8 cellular contexts compared by ENCODE assay signal in the genomic region with DNA sequence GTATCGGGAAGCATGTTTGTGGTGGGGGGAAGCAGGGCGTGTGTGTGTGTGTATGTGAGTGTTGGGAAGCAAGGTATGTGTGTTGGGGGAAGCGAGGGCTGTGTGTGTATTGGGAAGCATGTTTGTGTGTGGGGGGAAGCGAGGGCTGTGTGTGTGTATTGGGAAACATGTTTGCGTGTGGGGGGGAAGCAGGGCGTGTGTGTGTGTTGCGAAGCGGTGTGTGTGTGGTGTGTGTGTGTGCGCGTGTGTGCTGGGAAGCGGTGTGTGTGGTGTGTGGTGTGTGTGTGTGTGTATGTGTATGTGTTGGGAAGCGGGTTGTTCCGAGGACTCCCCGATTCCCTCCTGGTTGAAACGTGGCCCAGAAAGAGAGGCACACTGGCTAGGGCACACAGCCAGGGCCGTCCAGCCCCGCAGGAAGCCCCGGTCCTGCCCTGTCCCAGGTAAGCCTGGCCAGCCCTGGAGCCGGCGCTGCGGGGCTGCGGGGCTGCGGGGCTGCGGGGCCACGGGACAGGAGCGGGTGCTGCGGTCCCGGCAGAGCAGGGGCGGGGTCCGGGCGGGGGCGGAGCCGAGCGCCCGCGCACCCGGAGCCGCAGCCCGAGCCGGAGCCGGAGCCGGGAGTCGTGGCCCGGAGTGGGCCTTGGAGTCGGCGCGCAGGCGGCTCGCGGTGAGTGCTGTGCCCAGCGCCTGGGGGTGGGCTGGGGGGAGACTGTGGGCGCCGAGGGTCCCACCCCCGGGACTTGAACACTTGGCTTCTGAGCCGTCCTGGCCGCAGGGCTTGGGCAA. TPM values are rescaled to one million over a fixed set of nuclear protein-coding genes. Genes with fewer than 3 reads are reported as not detected.
DNase-seq lines count a peak whose midpoint lies in the region; ATAC-seq and TF ChIP-seq lines count a peak whose summit lies in the region.

A gene (plus strand): TSS at position 608 of the 783 bp plus-strand sequence. CDS start 5,890 bp downstream, outside the sequence.

- RAD21 ChIA-PET in HCT116 (lab: Charles Lee; ENCODE audit: low non-redundant PET in 1 of 2, low total read pairs in 2 of 2, uncharacterized antibody in 2 of 2, unreplicated experiment in 2 of 2) = no interaction called here

- ATAC-seq in HCT116 = peak; percentile 81
- ATAC-seq in stimulated activated naive CD8-positive, alpha-beta T cell treated with anti-CD3 and anti-CD28 coated beads, Interleukin-15, Interleukin-2, amounts not matched to agents 100 U/mL and 50 U/mL, for 24 hours = no peak

- no peaks in the 10 kb centered on the region for H3K9me3 Mint-ChIP-seq in activated naive CD8-positive, alpha-beta T cell treated with anti-CD3 and anti-CD28 coated beads for 36 hours

- H2AFZ ChIP-seq in HCT116 (ENCODE audit: low read depth, low read length, poor library complexity, severe bottlenecking) = peak within 1 kb of the TSS; percentile 26

- TF ChIP-seq CTCF in AG04450 (IDR thresholded peaks at IDR 0.05; ENCODE audit: low read depth, low read length) = no peak
- no peak for TF ChIP-seq CTCF in HCT116 (IDR thresholded peaks at IDR 0.05 in 2 of 3, conservative IDR thresholded peaks at IDR 0.05 in 1 of 3; ENCODE audit: borderline replicate concordance in 1 of 3, insufficient read depth in 1 of 3, low read depth in 2 of 3, low read length in 2 of 3)

- DNase-seq in AG04450 (ENCODE audit: low read depth, low spot score) = no peak
- DNase-seq in HCT116 (ENCODE audit: low read depth, low spot score) = no peak
- peak; percentile 32 for DNase-seq in activated naive CD8-positive, alpha-beta T cell treated with anti-CD3 and anti-CD28 coated beads for 36 hours
- peak; percentile 42 for DNase-seq in stimulated activated naive CD8-positive, alpha-beta T cell treated with anti-CD3 and anti-CD28 coated beads, Interleukin-15, Interleukin-2, amounts not matched to agents 100 U/mL and 50 U/mL, for 24 hours
- no peak for DNase-seq in foreskin melanocyte
- DNase-seq in NCI-H510A (lab: John Stamatoyannopoulos, UW) = no peak
- DNase-seq in effector CD8-positive, alpha-beta T cell (lab: John Stamatoyannopoulos, UW) = no peak

- peak within 1 kb of the TSS; percentile 22; the same call in 1 of the 2 replicates for H3K4me3 ChIP-seq in AG04450 (ENCODE audit: low read depth, low read length)
- H3K4me3 ChIP-seq in HCT116 (replicated peaks in 1 of 2; ENCODE audit: low read depth in 1 of 2, low read length in 2 of 2) = peak within 1 kb of the TSS; percentile 60 to 76
- H3K4me3 ChIP-seq in iPS-15b (ENCODE audit: low read depth, low read length) = peak within 1 kb of the TSS; percentile 48

- BruUV-seq in HCT116 (replicated peaks; lab: Mats Ljungman, UMichigan) = no TSS peak

- TF ChIP-seq RAD21 in HCT116 (IDR thresholded peaks at IDR 0.05; ENCODE audit: low read depth) = no peak

- H3K4me2 ChIP-seq in HCT116 (ENCODE audit: low read length) = peak within 1 kb of the TSS; percentile 95

- H3K9ac ChIP-seq in HCT116 (ENCODE audit: low read length) (peak within 1 kb of the TSS; percentile 72), iPS-15b (ENCODE audit: low read depth, low read length) (peak within 1 kb of the TSS; percentile 37)

- H3K4me1 ChIP-seq in HCT116 (ENCODE audit: control insufficient read depth in 1 of 2, insufficient read depth in 2 of 2, low read length in 2 of 2) (peaks cover 18 to 34% of the 10 kb centered on the region in 2 experiments), iPS-15b (ENCODE audit: control insufficient read depth, insufficient read depth, low read length) (no peaks in the 10 kb centered on the region)

- H3K27me3 ChIP-seq in AG04450 (ENCODE audit: control insufficient read depth, insufficient read depth, low read length) = peaks cover 13% of the 10 kb centered on the region
- H3K27me3 ChIP-seq in HCT116 (ENCODE audit: insufficient read depth, low read length) = no peaks in the 10 kb centered on the region
- peaks cover 26% of the 10 kb centered on the region for H3K27me3 ChIP-seq in iPS-15b (ENCODE audit: control insufficient read depth, insufficient read depth, low read length)

- H3K27ac ChIP-seq in AG04450 (ENCODE audit: low read depth, low read length) (no peak within 1 kb of the TSS), HCT116 (ENCODE audit: low read depth, low read length) (peak within 1 kb of the TSS; percentile 29; the same call in 1 of the 2 replicates)

- H3K4me1 Mint-ChIP-seq in activated naive CD8-positive, alpha-beta T cell treated with anti-CD3 and anti-CD28 coated beads for 36 hours = peaks cover 39% of the 10 kb centered on the region

- H3K79me2 ChIP-seq in HCT116 (ENCODE audit: insufficient read depth, low read length) = no peaks in the 10 kb centered on the region

- TF ChIP-seq POLR2A in HCT116 (IDR thresholded peaks at IDR 0.05; ENCODE audit: borderline replicate concordance, extremely low read depth, insufficient read depth, insufficient read length) = no peak

- H4K20me1 ChIP-seq in HCT116 (ENCODE audit: insufficient read depth) = no peaks in the 10 kb centered on the region

- H3K36me3 ChIP-seq in HCT116 (ENCODE audit: control insufficient read depth in 1 of 2, insufficient read depth in 2 of 2, low read length in 2 of 2) = no peaks in the 10 kb centered on the region
- H3K36me3 ChIP-seq in iPS-15b (ENCODE audit: control insufficient read depth, insufficient read depth, low read length) = no peaks in the 10 kb centered on the region

- intact Hi-C loops in HCT116 (cut with micrococcal nuclease) = no loop called here

- peak within 1 kb of the TSS; percentile 64 for H3K27ac Mint-ChIP-seq in activated naive CD8-positive, alpha-beta T cell treated with anti-CD3 and anti-CD28 coated beads for 36 hours

- H3K36me3 Mint-ChIP-seq in activated naive CD8-positive, alpha-beta T cell treated with anti-CD3 and anti-CD28 coated beads for 36 hours = no peaks in the 10 kb centered on the region

- H3K27me3 Mint-ChIP-seq in activated naive CD8-positive, alpha-beta T cell treated with anti-CD3 and anti-CD28 coated beads for 36 hours = peaks cover 11% of the 10 kb centered on the region

- POLR2A ChIA-PET in AG04450 (lab: Yijun Ruan, JAX) (no interaction called here), HCT116 (lab: Charles Lee) (no interaction called here)

- CTCF ChIA-PET in AG04450 (lab: Charles Lee) = no interaction called here
- CTCF ChIA-PET in HCT116 (lab: Charles Lee) = no interaction called here

- H3K9me2 ChIP-seq in HCT116 (ENCODE audit: insufficient read depth) = no peaks in the 10 kb centered on the region

- no peaks in the 10 kb centered on the region for H3K9me3 ChIP-seq in AG04450 (ENCODE audit: control insufficient read depth, insufficient read depth, low read length)
- no peaks in the 10 kb centered on the region for H3K9me3 ChIP-seq in HCT116 (ENCODE audit: control insufficient read depth in 1 of 2, insufficient read depth in 1 of 2, low read depth in 1 of 2, low read length in 2 of 2)
- H3K9me3 ChIP-seq in iPS-15b (ENCODE audit: control insufficient read depth, insufficient read depth, low read length) = no peaks in the 10 kb centered on the region

- H3K4me3 Mint-ChIP-seq in activated naive CD8-positive, alpha-beta T cell treated with anti-CD3 and anti-CD28 coated beads for 36 hours = peak within 1 kb of the TSS; percentile 69

TF ChIP-seq in HCT116, 20 proteins besides CTCF, POLR2A, EP300 and RAD21:
- TF ChIP-seq ZFX (IDR thresholded peaks at IDR 0.05) (peak; percentile 54; the same call in 1 of the 2 replicates), SRF (IDR thresholded peaks at IDR 0.05; ENCODE audit: low read depth) (no peak), POLR2AphosphoS5 (IDR thresholded peaks at IDR 0.05; ENCODE audit: low read depth, low read length) (peak; percentile 57)

RNA-seq across cellular contexts. Expression of the gene that starts here (rescaled TPM):
- not detected in 2 replicates for polyA plus RNA-seq in AG04450 (2011; rRNA removed)
- not detected in 2 replicates for polyA minus RNA-seq in AG04450 (2011; rRNA and poly(A)+ RNA removed)
- total RNA-seq in HCT116 (2021; ENCODE audit: unreplicated experiment) = 5.4 TPM
- polyA plus RNA-seq in HCT116 (2012) = 5.4 and 5.6 TPM in 2 replicates
- total RNA-seq in activated naive CD8-positive, alpha-beta T cell treated with anti-CD3 and anti-CD28 coated beads for 36 hours = 1 to 10 TPM in 1 of 2 experiments, under 1 TPM in 1; 0.78 to 1.2 TPM

Comparison
In these comparisons a context has a peak if more than half of its experiments do, and no peak if none do; other contexts are left out.
1. DNase-seq: peak in activated naive CD8-positive, alpha-beta T cell treated with anti-CD3 and anti-CD28 coated beads for 36 hours (single experiment) and stimulated activated naive CD8-positive, alpha-beta T cell treated with anti-CD3 and anti-CD28 coated beads, Interleukin-15, Interleukin-2, amounts not matched to agents 100 U/mL and 50 U/mL, for 24 hours (single experiment); none in AG04450 (single experiment), HCT116 (single experiment), foreskin melanocyte (single experiment), NCI-H510A (single experiment) and effector CD8-positive, alpha-beta T cell (single experiment).
2. Peak in every context shown above with its lines, with median percentiles within 50 percentile points of each other: H3K4me3 ChIP-seq.